In the genomic region with DNA sequence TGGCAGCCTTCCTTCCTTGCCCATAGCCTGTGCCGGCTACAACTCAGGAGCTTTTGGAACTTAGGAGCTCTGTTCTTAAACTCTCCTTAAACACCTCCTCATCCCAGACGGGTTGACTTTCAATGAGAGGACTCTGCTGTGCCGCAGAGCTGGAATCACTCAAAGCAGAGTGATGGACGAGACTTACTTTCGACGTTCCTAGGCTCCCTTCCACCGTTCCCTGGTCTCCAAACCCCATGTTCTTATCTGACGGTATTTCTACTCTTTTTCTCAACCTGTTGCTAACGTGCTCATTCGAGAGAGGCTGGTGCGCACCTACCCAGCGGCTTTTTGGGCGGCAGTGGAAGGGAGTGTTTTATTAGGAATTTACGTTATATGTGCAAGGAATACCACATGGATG, we compare ENCODE assay signal across 15 cellular contexts.
DNase-seq lines count a peak whose midpoint lies in the region; ATAC-seq, FAIRE-seq and TF ChIP-seq lines count a peak whose summit lies in the region.
"Had no signal": no experiment of that assay in that cellular context is flagged by ENCODE, and none has a peak within 500 bp of the region (broad histone marks: within the 10 kb centered on the region; RNA-seq: fewer than 3 reads in every experiment).

No MANE protein-coding gene starts in this region.

- H2AFZ ChIP-seq in astrocyte (ENCODE audit: low read depth, low read length) (no peak overlapping the region), HepG2 (ENCODE audit: low read length) (no peak overlapping the region)

- POLR2A ChIA-PET in HepG2 (lab: Yijun Ruan, JAX): no interaction called here

- H3K4me2 ChIP-seq in astrocyte (ENCODE audit: low read length) (no peak overlapping the region), HepG2 (ENCODE audit: low read depth, low read length) (no peak overlapping the region)

- H3K9ac ChIP-seq in astrocyte (ENCODE audit: low read length) (peak overlapping the region; percentile 55), HepG2 (ENCODE audit: insufficient read depth, low read depth, low read length) (no peak overlapping the region)

- no peak for TF ChIP-seq CTCF in HFFc6 (IDR thresholded peaks at IDR 0.05)
- TF ChIP-seq CTCF in astrocyte (IDR thresholded peaks at IDR 0.05; ENCODE audit: insufficient read depth, low read depth, low read length): no peak
- TF ChIP-seq CTCF in thoracic aorta (IDR thresholded peaks at IDR 0.05): no peak
- TF ChIP-seq CTCF in HepG2 (CRISPR knock-in tag; IDR thresholded peaks at IDR 0.05): no peak

- intact Hi-C loops in HepG2 (cut with micrococcal nuclease; ENCODE audit: unreplicated experiment): loop anchor here (1.0 kb wide), 1 partner anchor 228 kb away; no protein-coding TSS in a partner anchor

- H3K36me3 ChIP-seq in astrocyte (ENCODE audit: insufficient read depth, low read length): no peaks in the 10 kb centered on the region
- no peaks in the 10 kb centered on the region for H3K36me3 ChIP-seq in thoracic aorta
- H3K36me3 ChIP-seq in HepG2 (replicated peaks in 1 of 2; ENCODE audit: control insufficient read depth in 1 of 2, insufficient read depth in 2 of 2, low read length in 2 of 2): no peaks in the 10 kb centered on the region
- H3K36me3 ChIP-seq: HAP-1, pancreas, suprapubic skin had no signal

- H3K4me1 Mint-ChIP-seq in HFFc6 (ENCODE audit: low read depth) (peaks cover 87% of the 10 kb centered on the region), astrocyte (ENCODE audit: low read depth, unreplicated experiment) (peaks cover 16% of the 10 kb centered on the region)

- H3K27ac Mint-ChIP-seq in HFFc6 (peak overlapping the region; percentile 95), astrocyte (ENCODE audit: unreplicated experiment) (no peak overlapping the region)
- H3K27ac Mint-ChIP-seq: CD8-positive, alpha-beta T cell had no signal

- H3K79me2 ChIP-seq in astrocyte (ENCODE audit: insufficient read depth, low read length) (no peaks in the 10 kb centered on the region), HepG2 (ENCODE audit: insufficient read depth, low read length) (no peaks in the 10 kb centered on the region)

- H3K27ac ChIP-seq in astrocyte (ENCODE audit: low read depth, low read length) (no peak overlapping the region), thoracic aorta (peak overlapping the region; percentile 60 to 62), HepG2 (ENCODE audit: extremely low read length, insufficient read depth, low read length) (no peak overlapping the region)
- H3K27ac ChIP-seq: pancreas had no signal

- ATAC-seq in thoracic aorta (ENCODE audit: insufficient number of reproducible peaks, low FRiP score, low read depth) (no peak), HepG2 (no peak)
- ATAC-seq: CD8-positive, alpha-beta T cell had no signal

- CTCF ChIA-PET in HepG2 (lab: Yijun Ruan, JAX; ENCODE audit: low intra/inter-chr PET ratio, low total read pairs): interaction anchor here (2.8 kb wide), 1 partner anchor 228 kb away, joined by 19 read pairs; no protein-coding TSS in a partner anchor

- H3K9me3 Mint-ChIP-seq in HFFc6: no peaks in the 10 kb centered on the region; the same call in 1 of the 2 replicates
- H3K9me3 Mint-ChIP-seq in astrocyte (ENCODE audit: unreplicated experiment): no peaks in the 10 kb centered on the region

- 53% methylated on average over 14 of the region's 14 CpGs for WGBS in HepG2 (ENCODE audit: low lambda C conversion rate)

- peaks cover 26% of the 10 kb centered on the region for H3K4me1 ChIP-seq in astrocyte (ENCODE audit: insufficient read depth, low read length)
- peaks cover 32 to 86% of the 10 kb centered on the region in 2 donors for H3K4me1 ChIP-seq in thoracic aorta (ENCODE audit: control insufficient read depth in 1 of 2, low read depth in 2 of 2)
- H3K4me1 ChIP-seq in HepG2 (ENCODE audit: insufficient read depth, low read length): no peaks in the 10 kb centered on the region
- H3K4me1 ChIP-seq: HAP-1, pancreas had no signal

- H3K4me3 ChIP-seq in astrocyte (ENCODE audit: insufficient read depth, low read depth, low read length) (no peak overlapping the region), thoracic aorta (no peak overlapping the region), HepG2 (replicated peaks in 1 of 3; ENCODE audit: insufficient read depth in 1 of 3, low read depth in 2 of 3, low read length in 3 of 3) (no peak overlapping the region)
- H3K4me3 ChIP-seq: HAP-1, pancreas, suprapubic skin had no signal

- no peak for TF ChIP-seq RAD21 in HepG2 (CRISPR knock-in tag; IDR thresholded peaks at IDR 0.05)

- no peak for DNase-seq in HFFc6
- no peak for DNase-seq in astrocyte (ENCODE audit: low read depth)
- DNase-seq in mesenteric fat pad (ENCODE audit: low spot score): peak; percentile 60
- DNase-seq in thoracic aorta (ENCODE audit: low spot score): no peak
- no peak for DNase-seq in activated CD4-positive, alpha-beta T cell treated with anti-CD3 and anti-CD28 coated beads for 48 hours
- DNase-seq in mucosa of gallbladder (ENCODE audit: low spot score): no peak
- DNase-seq in Kasumi-1 (lab: John Stamatoyannopoulos, UW): no peak
- no peak for DNase-seq in HepG2 (ENCODE audit: low spot score)
- DNase-seq: activated naive CD4-positive, alpha-beta T cell treated with Interleukin-2 at 50 U/mL for 16 hours had no signal

- no peak for FAIRE-seq in astrocyte (lab: Jason Lieb, UNC)
- FAIRE-seq in HepG2 (lab: Jason Lieb, UNC): no peak
- FAIRE-seq: endothelial cell of umbilical vein, pancreas had no signal

- H4K20me1 ChIP-seq in astrocyte (ENCODE audit: insufficient read depth, low read length) (no peaks in the 10 kb centered on the region), HepG2 (ENCODE audit: insufficient read depth, low read length) (no peaks in the 10 kb centered on the region)

- no peak for TF ChIP-seq POLR2A in HepG2 (IDR thresholded peaks at IDR 0.05; ENCODE audit: insufficient read depth in 1 of 2, low read depth in 2 of 2, low read length in 2 of 2)

- no peaks in the 10 kb centered on the region for H3K9me3 ChIP-seq in astrocyte (ENCODE audit: insufficient read depth, low read depth, low read length)
- H3K9me3 ChIP-seq in thoracic aorta: no peaks in the 10 kb centered on the region
- H3K9me3 ChIP-seq in HepG2 (ENCODE audit: low read length): no peaks in the 10 kb centered on the region
- H3K9me3 ChIP-seq: HAP-1, pancreas, suprapubic skin had no signal

- in situ Hi-C loops in HepG2 (cut with HindIII; ENCODE audit: extremely low pct_ligation_motif_present, low pct_unique_long_range_greater_than_20kb): no loop called here

- TF ChIP-seq EP300 in HepG2 (IDR thresholded peaks at IDR 0.05; ENCODE audit: low read depth in 2 of 2, low read length in 2 of 2) (no peak), HepG2 (CRISPR knock-in tag; IDR thresholded peaks at IDR 0.05; ENCODE audit: borderline replicate concordance) (no peak)

- no TSS peak for BruUV-seq in HepG2 (replicated peaks; lab: Mats Ljungman, UMichigan)

- H3K36me3 Mint-ChIP-seq in HFFc6 (ENCODE audit: low read depth) (0 out of 2 replicates have a peak, but pooled peaks cover 6% of the 10 kb centered on the region), astrocyte (ENCODE audit: low read depth, unreplicated experiment) (peaks cover 3% of the 10 kb centered on the region)
- H3K36me3 Mint-ChIP-seq: CD8-positive, alpha-beta T cell had no signal

- no peak overlapping the region for H3K4me3 Mint-ChIP-seq in HFFc6
- no peak overlapping the region for H3K4me3 Mint-ChIP-seq in astrocyte (ENCODE audit: unreplicated experiment)
- H3K4me3 Mint-ChIP-seq: CD8-positive, alpha-beta T cell; naive thymus-derived CD8-positive, alpha-beta T cell had no signal

- H3K27me3 Mint-ChIP-seq in HFFc6 (ENCODE audit: insufficient read depth): peaks cover 3% of the 10 kb centered on the region; the same call in 1 of the 2 replicates
- peaks cover 35% of the 10 kb centered on the region for H3K27me3 Mint-ChIP-seq in astrocyte (ENCODE audit: low read depth, unreplicated experiment)

- H3K27me3 ChIP-seq in astrocyte (ENCODE audit: insufficient read depth, low read length): no peaks in the 10 kb centered on the region
- H3K27me3 ChIP-seq in thoracic aorta (replicated peaks; ENCODE audit: insufficient read depth): no peaks in the 10 kb centered on the region
- H3K27me3 ChIP-seq in HepG2 (ENCODE audit: control insufficient read depth in 1 of 2, insufficient read depth in 2 of 2, low read length in 2 of 2): peaks cover 7 to 60% of the 10 kb centered on the region in 2 experiments
- H3K27me3 ChIP-seq: pancreas had no signal

TF ChIP-seq in HepG2, 621 proteins besides CTCF, POLR2A, EP300 and RAD21 (continues in another document):
- TF ChIP-seq ZNF546 (CRISPR knock-in tag; conservative IDR thresholded peaks at IDR 0.05) (no peak), MLLT10 (CRISPR knock-in tag; IDR thresholded peaks at IDR 0.05) (no peak), NFRKB (IDR thresholded peaks at IDR 0.05) (no peak), THAP11 (CRISPR knock-in tag; IDR thresholded peaks at IDR 0.05) (no peak), KLF12 (CRISPR knock-in tag; IDR thresholded peaks at IDR 0.05; ENCODE audit: borderline replicate concordance) (no peak), WIZ (CRISPR knock-in tag; IDR thresholded peaks at IDR 0.05) (no peak), MAFF (IDR thresholded peaks at IDR 0.05; ENCODE audit: low read depth, low read length) (no peak), ZNF569 (CRISPR knock-in tag; IDR thresholded peaks at IDR 0.05; ENCODE audit: borderline replicate concordance) (no peak), ZNF138 (CRISPR knock-in tag; IDR thresholded peaks at IDR 0.05; ENCODE audit: low read depth) (no peak), SUZ12 (IDR thresholded peaks at IDR 0.05; ENCODE audit: low read depth, low read length) (no peak), ZNF430 (CRISPR knock-in tag; IDR thresholded peaks at IDR 0.05) (no peak)
- TF ChIP-seq, protein P1, sequence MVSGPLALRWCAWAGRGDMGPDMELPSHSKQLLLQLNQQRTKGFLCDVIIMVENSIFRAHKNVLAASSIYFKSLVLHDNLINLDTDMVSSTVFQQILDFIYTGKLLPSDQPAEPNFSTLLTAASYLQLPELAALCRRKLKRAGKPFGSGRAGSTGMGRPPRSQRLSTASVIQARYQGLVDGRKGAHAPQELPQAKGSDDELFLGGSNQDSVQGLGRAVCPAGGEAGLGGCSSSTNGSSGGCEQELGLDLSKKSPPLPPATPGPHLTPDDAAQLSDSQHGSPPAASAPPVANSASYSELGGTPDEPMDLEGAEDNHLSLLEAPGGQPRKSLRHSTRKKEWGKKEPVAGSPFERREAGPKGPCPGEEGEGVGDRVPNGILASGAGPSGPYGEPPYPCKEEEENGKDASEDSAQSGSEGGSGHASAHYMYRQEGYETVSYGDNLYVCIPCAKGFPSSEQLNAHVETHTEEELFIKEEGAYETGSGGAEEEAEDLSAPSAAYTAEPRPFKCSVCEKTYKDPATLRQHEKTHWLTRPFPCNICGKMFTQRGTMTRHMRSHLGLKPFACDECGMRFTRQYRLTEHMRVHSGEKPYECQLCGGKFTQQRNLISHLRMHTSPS (CRISPR knock-in tag; IDR thresholded peaks at IDR 0.05; ENCODE audit: low read depth): no peak

Comparison
In these comparisons a context has a peak if more than half of its experiments do, and no peak if none do; other contexts are left out.
1. H3K27ac ChIP-seq: peak in thoracic aorta (2 of 2); none in astrocyte (single experiment) and HepG2 (single experiment).